Comparison of ENCODE assay signal across 1 cellular context in genomic region chr2:72827495-72827894, GRCh38.
TF ChIP-seq lines count a peak whose summit lies in the region.

No MANE protein-coding gene starts in this region.

TF ChIP-seq in IMR-90, 13 proteins besides CTCF, POLR2A, EP300 and RAD21:
- TF ChIP-seq ELK1 (IDR thresholded peaks at IDR 0.05; ENCODE audit: borderline replicate concordance, low read depth, low read length) (no peak), CEBPB (IDR thresholded peaks at IDR 0.05; ENCODE audit: low read depth, low read length) (peak; percentile 76), RFX5 (IDR thresholded peaks at IDR 0.05; ENCODE audit: low read depth, low read length) (no peak)
